Comparison of ENCODE assay signal across 13 cellular contexts in genomic region chr4:2357821-2358745, GRCh38.
DNase-seq lines count a peak whose midpoint lies in the region; ATAC-seq and TF ChIP-seq lines count a peak whose summit lies in the region.
"Had no signal": no experiment of that assay in that cellular context is flagged by ENCODE, and none has a peak within 500 bp of the region (broad histone marks: within the 10 kb centered on the region; RNA-seq: fewer than 3 reads in every experiment).

No MANE protein-coding gene starts in this region.

- no peak overlapping the region for H3K18ac ChIP-seq in trophoblast cell (ENCODE audit: low read length)

- BruUV-seq in PC-9 (replicated peaks; lab: Mats Ljungman, UMichigan): no TSS peak

- H3K36me3 ChIP-seq in GM23338 (ENCODE audit: insufficient read depth) (no peaks in the 10 kb centered on the region), trophoblast cell (ENCODE audit: control insufficient read depth in 1 of 2, insufficient read depth in 2 of 2, low read length in 2 of 2) (no peaks in the 10 kb centered on the region), PC-9 (ENCODE audit: low read depth) (no peaks in the 10 kb centered on the region)

- H3K4me1 ChIP-seq in GM23338 (ENCODE audit: insufficient read depth): no peaks in the 10 kb centered on the region
- H3K4me1 ChIP-seq in trophoblast cell (ENCODE audit: control insufficient read depth in 1 of 2, insufficient read depth in 2 of 2, low read length in 2 of 2): no peaks in the 10 kb centered on the region
- H3K4me1 ChIP-seq in PC-9 (replicated peaks; ENCODE audit: insufficient read depth): no peaks in the 10 kb centered on the region

- H3K4me2 ChIP-seq in GM23338 (no peak overlapping the region), trophoblast cell (ENCODE audit: low read length) (no peak overlapping the region), PC-9 (no peak overlapping the region)

- no peaks in the 10 kb centered on the region for H3K9me2 ChIP-seq in GM23338 (ENCODE audit: insufficient read depth)
- H3K9me2 ChIP-seq in PC-9 (ENCODE audit: insufficient read depth): no peaks in the 10 kb centered on the region

- peaks cover 8% of the 10 kb centered on the region for H3K27me3 Mint-ChIP-seq in GM23338 (ENCODE audit: insufficient read depth, low read depth, poor library complexity)
- H3K27me3 Mint-ChIP-seq in chondrocyte (ENCODE audit: low read depth): peaks cover 7% of the 10 kb centered on the region
- H3K27me3 Mint-ChIP-seq: CD4-positive, CD25-positive, alpha-beta regulatory T cell had no signal

- H3K27me3 ChIP-seq in GM23338 (ENCODE audit: insufficient read depth) (no peaks in the 10 kb centered on the region), trophoblast cell (ENCODE audit: insufficient read depth, low read length) (no peaks in the 10 kb centered on the region), PC-9 (ENCODE audit: insufficient read depth, low read depth) (no peaks in the 10 kb centered on the region)

- POLR2A ChIA-PET in PC-9 (lab: Charles Lee; ENCODE audit: unreplicated experiment): no interaction called here

- H3K36me3 Mint-ChIP-seq in GM23338 (ENCODE audit: low read depth) (no peaks in the 10 kb centered on the region), chondrocyte (ENCODE audit: low read depth) (no peaks in the 10 kb centered on the region)
- H3K36me3 Mint-ChIP-seq: CD4-positive, CD25-positive, alpha-beta regulatory T cell had no signal

- TF ChIP-seq CTCF in GM23338 (conservative IDR thresholded peaks at IDR 0.05; ENCODE audit: low read depth in 2 of 2) (no peak), chondrocyte (IDR thresholded peaks at IDR 0.05) (no peak), PC-9 (conservative IDR thresholded peaks at IDR 0.05) (no peak)

- H3K23ac ChIP-seq in trophoblast cell (ENCODE audit: low read length): no peak overlapping the region

- no peak overlapping the region for H2BK120ac ChIP-seq in trophoblast cell (ENCODE audit: insufficient read depth, low read length, poor library complexity)

- DNase-seq in COR-L47 (lab: John Stamatoyannopoulos, UW) (peak; percentile 6), GM23338 (ENCODE audit: low spot score) (no peak), chondrocyte (ENCODE audit: low spot score) (peak; percentile 76), trophoblast cell (no peak), NCI-H1048 (lab: John Stamatoyannopoulos, UW) (no peak), PC-9 (no peak)
- DNase-seq: AML-193; CD4-positive, CD25-positive, alpha-beta regulatory T cell; NCI-H1436; NCI-H2081 treated with DMSO at 0.1 percent for 48 hours; NCI-H226; NCI-H526 had no signal

- no peak overlapping the region for H3K27ac Mint-ChIP-seq in GM23338
- H3K27ac Mint-ChIP-seq in chondrocyte (ENCODE audit: unreplicated experiment): no peak overlapping the region

- H4K20me1 ChIP-seq in GM23338 (replicated peaks; ENCODE audit: insufficient read depth): no peaks in the 10 kb centered on the region
- no peaks in the 10 kb centered on the region for H4K20me1 ChIP-seq in PC-9 (ENCODE audit: insufficient read depth)

- H2BK5ac ChIP-seq in trophoblast cell (ENCODE audit: low read depth, low read length, poor library complexity): no peak overlapping the region

- no peak overlapping the region for H4K91ac ChIP-seq in trophoblast cell (ENCODE audit: low read depth, low read length)

- H3K27ac ChIP-seq in GM23338 (ENCODE audit: low read depth) (no peak overlapping the region), trophoblast cell (ENCODE audit: low read depth, low read length) (no peak overlapping the region), PC-9 (no peak overlapping the region)

- H2AFZ ChIP-seq in GM23338 (no peak overlapping the region), trophoblast cell (ENCODE audit: insufficient read depth, low read length, poor library complexity) (no peak overlapping the region), PC-9 (no peak overlapping the region)

- H3K4me3 Mint-ChIP-seq in GM23338: no peak overlapping the region
- H3K4me3 Mint-ChIP-seq in chondrocyte (ENCODE audit: unreplicated experiment): no peak overlapping the region
- H3K4me3 Mint-ChIP-seq: CD4-positive, CD25-positive, alpha-beta regulatory T cell had no signal

- ATAC-seq in GM23338: peak; percentile 70
- ATAC-seq in HG02623 (IDR thresholded peaks at IDR 0.05; ENCODE audit: unreplicated experiment): no peak

- H3K9ac ChIP-seq in trophoblast cell (ENCODE audit: low read length): no peak overlapping the region

- no peak overlapping the region for H3K4me3 ChIP-seq in GM23338
- peak overlapping the region; percentile 16 for H3K4me3 ChIP-seq in trophoblast cell (ENCODE audit: low read depth, low read length)
- H3K4me3 ChIP-seq in PC-9: no peak overlapping the region

- H3K4me1 Mint-ChIP-seq in GM23338: no peaks in the 10 kb centered on the region; the same call in 1 of the 3 replicates
- no peaks in the 10 kb centered on the region for H3K4me1 Mint-ChIP-seq in chondrocyte (ENCODE audit: low read depth)

- CTCF ChIA-PET in PC-9 (lab: Charles Lee): interaction anchor here (0.7 kb wide), 1 partner anchor 31 kb away, joined by 3 read pairs; no protein-coding TSS in a partner anchor

- H3F3A ChIP-seq in GM23338 (replicated peaks; ENCODE audit: low read depth) (no peaks in the 10 kb centered on the region), PC-9 (ENCODE audit: insufficient read depth, low read depth) (no peaks in the 10 kb centered on the region)

- H3K79me2 ChIP-seq in GM23338 (replicated peaks; ENCODE audit: insufficient read depth) (no peaks in the 10 kb centered on the region), trophoblast cell (ENCODE audit: control insufficient read depth, insufficient read depth, low read length, poor library complexity) (no peaks in the 10 kb centered on the region), PC-9 (ENCODE audit: low read depth) (no peaks in the 10 kb centered on the region)

- no peak overlapping the region for H4K12ac ChIP-seq in trophoblast cell (ENCODE audit: low read depth, low read length)

- no peak overlapping the region for H2AK5ac ChIP-seq in trophoblast cell (ENCODE audit: low read length)

- H3K9me3 Mint-ChIP-seq in GM23338: no peaks in the 10 kb centered on the region; the same call in 2 of the 3 replicates
- H3K9me3 Mint-ChIP-seq in chondrocyte (ENCODE audit: low read depth): no peaks in the 10 kb centered on the region
- H3K9me3 Mint-ChIP-seq: CD4-positive, CD25-positive, alpha-beta regulatory T cell had no signal

- H2BK12ac ChIP-seq in trophoblast cell (ENCODE audit: low read length): no peak overlapping the region

- H4K8ac ChIP-seq in trophoblast cell (ENCODE audit: low read depth, low read length): no peak overlapping the region

- no peak overlapping the region for H3K14ac ChIP-seq in trophoblast cell (ENCODE audit: low read length)

- no peak overlapping the region for H3K4ac ChIP-seq in trophoblast cell (ENCODE audit: low read depth, low read length)

- intact Hi-C loops in PC-9 (cut with micrococcal nuclease; ENCODE audit: unreplicated experiment): no loop called here

- H3K9me3 ChIP-seq in trophoblast cell (ENCODE audit: insufficient read depth, low read depth, low read length) (peaks cover 1% of the 10 kb centered on the region), PC-9 (ENCODE audit: insufficient read depth, low read depth) (no peaks in the 10 kb centered on the region)

- no peaks in the 10 kb centered on the region for H3K79me1 ChIP-seq in trophoblast cell (ENCODE audit: low read length)

- no CpG with 5 or more reads among the region's 21 CpGs for WGBS in trophoblast cell (ENCODE audit: extremely low coverage, insufficient coverage, insufficient read length)

TF ChIP-seq in GM23338, 12 proteins besides CTCF, POLR2A, EP300 and RAD21:
- no peak for TF ChIP-seq JUNB (IDR thresholded peaks at IDR 0.05; ENCODE audit: unreplicated experiment)

Comparison
In these comparisons a context has a peak if more than half of its experiments do, and no peak if none do; other contexts are left out.
1. DNase-seq: peak in COR-L47 (single experiment) and chondrocyte (single experiment); none in GM23338 (single experiment), trophoblast cell (0 of 2), NCI-H1048 (single experiment) and PC-9 (0 of 2).